Comparison of ENCODE assay signal across 8 cellular contexts in genomic region chr16:26969589-26970217, GRCh38.
"Had no signal": no experiment of that assay in that cellular context is flagged by ENCODE, and none has a peak within 500 bp of the region (broad histone marks: within the 10 kb centered on the region; RNA-seq: fewer than 3 reads in every experiment).

No MANE protein-coding gene starts in this region.

- DNase-seq: GDM1, GF-D8 had no signal

- FAIRE-seq: G401.6, GM12878, GM12891, GM12892, GM18507, GM19239 had no signal

- ATAC-seq: GM12878 had no signal

- H3K4me3 ChIP-seq: GM12878 had no signal
